In the genomic region with DNA sequence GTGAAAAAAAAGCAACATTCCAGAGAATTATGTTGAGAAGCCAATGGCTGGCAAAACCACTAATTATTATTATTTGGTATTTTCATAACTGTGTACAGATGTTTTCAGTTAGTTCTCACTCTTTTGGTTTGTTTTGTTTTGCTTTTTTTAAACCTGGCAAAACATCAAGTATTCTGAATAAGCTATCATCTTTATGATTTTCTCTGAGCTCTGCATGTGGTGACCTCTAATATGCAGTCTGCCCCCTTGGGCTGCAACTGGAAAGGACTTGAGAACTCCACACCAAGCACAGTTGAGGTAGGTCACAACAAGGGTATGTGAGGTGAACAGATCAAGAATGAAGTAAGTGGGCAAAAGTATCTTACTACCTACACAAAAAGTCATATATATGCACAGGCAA, we compare ENCODE assay signal across 20 cellular contexts.
A peak's percentile ranks its signal among the peaks of the same experiment; 100 is the strongest.
DNase-seq lines count a peak whose midpoint lies in the region; ATAC-seq, FAIRE-seq and TF ChIP-seq lines count a peak whose summit lies in the region.
"Had no signal": no experiment of that assay in that cellular context is flagged by ENCODE, and none has a peak within 500 bp of the region (broad histone marks: within the 10 kb centered on the region; RNA-seq: fewer than 3 reads in every experiment).

No MANE protein-coding gene starts in this region.

- peak; percentile 37; the same call in 2 of the 3 replicates for ATAC-seq in SK-N-SH treated with all-trans-retinoic acid at 6 μM for 48 hours
- ATAC-seq in GM19023 (IDR thresholded peaks at IDR 0.05; ENCODE audit: unreplicated experiment): no peak
- ATAC-seq in HG03521 (IDR thresholded peaks at IDR 0.05; ENCODE audit: unreplicated experiment): no peak
- ATAC-seq: A549, Panc1 had no signal

- DNase-seq in BE2C: no peak
- peak; percentile 71 for DNase-seq in endothelial cell of umbilical vein (ENCODE audit: low read depth, low spot score)
- peak; percentile 17 to 35 for DNase-seq in lung microvascular endothelial cell (ENCODE audit: low read depth in 2 of 2)
- DNase-seq in effector CD8-positive, alpha-beta T cell (lab: John Stamatoyannopoulos, UW): no peak
- DNase-seq in central memory CD4-positive, alpha-beta T cell: no peak
- DNase-seq: CD8-positive, alpha-beta memory T cell; KG1; MM.1S; NCI-H1105; NCI-H1930; NCI-H510A; NCI-H82; Right ventricle myocardium superior had no signal

- POLR2A ChIA-PET in endothelial cell of umbilical vein (lab: Charles Lee): no interaction called here

- H3K36me3 ChIP-seq in BE2C (peaks cover 32% of the 10 kb centered on the region), endothelial cell of umbilical vein (ENCODE audit: control insufficient read depth in 2 of 2, extremely low read depth in 1 of 2, insufficient read depth in 2 of 2, low read length in 2 of 2) (peaks cover 19 to 53% of the 10 kb centered on the region in 2 experiments)
- H3K36me3 ChIP-seq: BLaER1 had no signal

- no peaks in the 10 kb centered on the region for H4K20me1 ChIP-seq in endothelial cell of umbilical vein (replicated peaks; ENCODE audit: control insufficient read depth, extremely low read depth, insufficient read depth, low read length)
- H4K20me1 ChIP-seq: BLaER1 had no signal

- dilution Hi-C loops in endothelial cell of umbilical vein (cut with MboI; ENCODE audit: extremely low pct_ligation_motif_present, low sequenced_read_pairs): no loop called here

- H3K9me1 ChIP-seq in endothelial cell of umbilical vein (replicated peaks; ENCODE audit: control insufficient read depth, extremely low read depth, insufficient read depth, low read length): peaks cover 3% of the 10 kb centered on the region

- no peak overlapping the region for H3K9ac ChIP-seq in endothelial cell of umbilical vein (replicated peaks; ENCODE audit: extremely low read depth, insufficient read depth, low read length)
- H3K9ac ChIP-seq: BLaER1 had no signal

- no peaks in the 10 kb centered on the region for H3K79me2 ChIP-seq in endothelial cell of umbilical vein (ENCODE audit: control insufficient read depth, insufficient read depth, low read length)

- no peak overlapping the region for H2AFZ ChIP-seq in endothelial cell of umbilical vein (ENCODE audit: low read depth, low read length)

- no peaks in the 10 kb centered on the region for H3K9me3 ChIP-seq in BE2C
- H3K9me3 ChIP-seq in endothelial cell of umbilical vein (replicated peaks; ENCODE audit: control insufficient read depth, insufficient read depth, low read length): no peaks in the 10 kb centered on the region
- H3K9me3 ChIP-seq: A549, BLaER1 had no signal

- CTCF ChIA-PET in endothelial cell of umbilical vein (lab: Charles Lee): interaction anchor here (1.0 to 1.4 kb wide), 2 partner anchors 15 to 684 kb away, joined by 5 to 6 read pairs; no protein-coding TSS in a partner anchor

- TF ChIP-seq CTCF in BE2C (IDR thresholded peaks at IDR 0.05; ENCODE audit: low read depth, low read length): 0 out of 2 replicates have a peak, but pooled peaks have one; percentile 7
- no peak for TF ChIP-seq CTCF in endothelial cell of umbilical vein (IDR thresholded peaks at IDR 0.05; ENCODE audit: extremely low read depth in 1 of 2, insufficient read depth in 1 of 2, low read depth in 1 of 2, low read length in 2 of 2)

- no peak overlapping the region for H3K27ac ChIP-seq in endothelial cell of umbilical vein (ENCODE audit: insufficient read depth, low read depth, low read length)
- H3K27ac ChIP-seq: A549, BLaER1 had no signal

- H3K4me1 ChIP-seq in BE2C (peaks cover 15% of the 10 kb centered on the region), endothelial cell of umbilical vein (ENCODE audit: control insufficient read depth, extremely low read depth, insufficient read depth, low read length) (peaks cover 18% of the 10 kb centered on the region)
- H3K4me1 ChIP-seq: A549, BLaER1 had no signal

- no TSS peak for BruUV-seq in endothelial cell of umbilical vein (replicated peaks; lab: Mats Ljungman, UMichigan)

- no peaks in the 10 kb centered on the region for H3K27me3 ChIP-seq in BE2C
- no peaks in the 10 kb centered on the region for H3K27me3 ChIP-seq in endothelial cell of umbilical vein (ENCODE audit: control insufficient read depth in 2 of 2, insufficient read depth in 2 of 2, low read length in 2 of 2)
- H3K27me3 ChIP-seq: BLaER1 had no signal

- TF ChIP-seq POLR2A in endothelial cell of umbilical vein (IDR thresholded peaks at IDR 0.05; ENCODE audit: low read depth, low read length): no peak

- no peak overlapping the region for H3K4me2 ChIP-seq in endothelial cell of umbilical vein (ENCODE audit: insufficient read depth, low read length)
- H3K4me2 ChIP-seq: A549, BLaER1 had no signal

- no peak for FAIRE-seq in endothelial cell of umbilical vein (lab: Jason Lieb, UNC)
- FAIRE-seq: H54 had no signal

- intact Hi-C loops in endothelial cell of umbilical vein (cut with micrococcal nuclease): no loop called here

- no peak overlapping the region for H3K4me3 ChIP-seq in BE2C (ENCODE audit: low read depth, low read length)
- no peak overlapping the region for H3K4me3 ChIP-seq in endothelial cell of umbilical vein (replicated peaks in 1 of 3; ENCODE audit: insufficient read depth in 1 of 3, low read depth in 1 of 3, low read length in 3 of 3)
- H3K4me3 ChIP-seq: A549, BLaER1 had no signal

TF ChIP-seq in SK-N-SH treated with all-trans-retinoic acid at 6 μM for 48 hours, 23 proteins besides CTCF, POLR2A, EP300 and RAD21:
- TF ChIP-seq, protein P1, sequence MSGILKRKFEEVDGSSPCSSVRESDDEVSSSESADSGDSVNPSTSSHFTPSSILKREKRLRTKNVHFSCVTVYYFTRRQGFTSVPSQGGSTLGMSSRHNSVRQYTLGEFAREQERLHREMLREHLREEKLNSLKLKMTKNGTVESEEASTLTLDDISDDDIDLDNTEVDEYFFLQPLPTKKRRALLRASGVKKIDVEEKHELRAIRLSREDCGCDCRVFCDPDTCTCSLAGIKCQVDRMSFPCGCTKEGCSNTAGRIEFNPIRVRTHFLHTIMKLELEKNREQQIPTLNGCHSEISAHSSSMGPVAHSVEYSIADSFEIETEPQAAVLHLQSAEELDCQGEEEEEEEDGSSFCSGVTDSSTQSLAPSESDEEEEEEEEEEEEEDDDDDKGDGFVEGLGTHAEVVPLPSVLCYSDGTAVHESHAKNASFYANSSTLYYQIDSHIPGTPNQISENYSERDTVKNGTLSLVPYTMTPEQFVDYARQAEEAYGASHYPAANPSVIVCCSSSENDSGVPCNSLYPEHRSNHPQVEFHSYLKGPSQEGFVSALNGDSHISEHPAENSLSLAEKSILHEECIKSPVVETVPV (CRISPR knock-in tag; IDR thresholded peaks at IDR 0.05): no peak
- TF ChIP-seq PPARA (CRISPR knock-in tag; IDR thresholded peaks at IDR 0.05; ENCODE audit: borderline replicate concordance): no peak
- TF ChIP-seq TOX (CRISPR knock-in tag; IDR thresholded peaks at IDR 0.05; ENCODE audit: borderline replicate concordance): no peak

TF ChIP-seq in endothelial cell of umbilical vein, 7 proteins besides CTCF, POLR2A, EP300 and RAD21:
- TF ChIP-seq JUN (IDR thresholded peaks at IDR 0.05; ENCODE audit: borderline replicate concordance, insufficient read depth, insufficient read length, low read depth) (no peak), FOS (IDR thresholded peaks at IDR 0.05; ENCODE audit: borderline replicate concordance, insufficient read depth, low read length) (no peak), MYC (IDR thresholded peaks at IDR 0.05; ENCODE audit: low read depth, low read length) (no peak), GATA2 (IDR thresholded peaks at IDR 0.05; ENCODE audit: insufficient read depth, insufficient read length, low read depth, low read length) (no peak)
- TF ChIP-seq, protein P2, sequence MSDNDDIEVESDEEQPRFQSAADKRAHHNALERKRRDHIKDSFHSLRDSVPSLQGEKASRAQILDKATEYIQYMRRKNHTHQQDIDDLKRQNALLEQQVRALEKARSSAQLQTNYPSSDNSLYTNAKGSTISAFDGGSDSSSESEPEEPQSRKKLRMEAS (IDR thresholded peaks at IDR 0.05; ENCODE audit: insufficient read depth, insufficient read length): no peak
TF ChIP-seq in endothelial cell of umbilical vein: peak in this region for 0.

Comparison
In these comparisons a context has a peak if more than half of its experiments do, and no peak if none do; other contexts are left out.
1. DNase-seq: peak in endothelial cell of umbilical vein (single experiment) and lung microvascular endothelial cell (2 of 2); none in BE2C (single experiment), effector CD8-positive, alpha-beta T cell (single experiment) and central memory CD4-positive, alpha-beta T cell (single experiment).